ENCODE assay signal across 12 cellular contexts in the genomic region with DNA sequence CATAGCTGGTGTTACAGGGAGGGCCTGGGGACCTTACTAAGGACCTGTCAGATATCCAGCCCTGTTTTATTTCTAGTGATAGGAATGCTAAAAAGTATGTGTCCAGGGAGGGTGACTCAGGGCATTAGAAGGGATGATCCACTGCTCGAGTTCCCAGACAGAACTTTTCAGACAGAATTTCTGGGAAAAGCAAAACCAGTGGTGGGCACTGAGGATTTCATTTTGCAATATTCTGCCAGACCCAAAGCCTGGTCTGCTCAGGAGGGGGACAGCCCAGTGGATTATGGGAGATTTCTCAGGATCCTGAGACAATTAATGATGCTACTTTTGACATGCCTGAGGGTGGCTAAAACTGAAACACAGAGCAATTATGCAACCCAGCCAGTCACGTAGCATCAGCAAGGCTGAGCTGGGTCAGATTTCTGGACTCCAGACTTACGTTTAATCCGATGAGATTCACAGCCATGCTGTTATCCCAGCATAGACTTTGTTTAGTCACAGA. TPM values are rescaled to one million over a fixed set of nuclear protein-coding genes. Genes with fewer than 3 reads are reported as not detected.
DNase-seq lines count a peak whose midpoint lies in the region; ATAC-seq and TF ChIP-seq lines count a peak whose summit lies in the region.
"Had no signal": no experiment of that assay in that cellular context is flagged by ENCODE, and none has a peak within 500 bp of the region (broad histone marks: within the 10 kb centered on the region; RNA-seq: fewer than 3 reads in every experiment).

No MANE protein-coding gene starts in this region.

- H3K4me1 Mint-ChIP-seq in naive thymus-derived CD4-positive, alpha-beta T cell = peaks cover 0 to 5% (median 0%) of the 10 kb centered on the region in 7 donors

- H3K4me3 Mint-ChIP-seq in naive thymus-derived CD4-positive, alpha-beta T cell = no peak overlapping the region
- H3K4me3 Mint-ChIP-seq: GM23338 had no signal

- ATAC-seq in left cardiac atrium (peak; percentile 29 to 61), HG03469 (IDR thresholded peaks at IDR 0.05; ENCODE audit: unreplicated experiment) (no peak)
- no peak for ATAC-seq in naive thymus-derived CD4-positive, alpha-beta T cell
- ATAC-seq in activated naive CD4-positive, alpha-beta T cell treated with anti-CD3 and anti-CD28 coated beads, Interleukin-2, amount 50 U/mL, for 72 hours = no peak
- ATAC-seq: GM23338 had no signal

- no peaks in the 10 kb centered on the region for H3K36me3 Mint-ChIP-seq in naive thymus-derived CD4-positive, alpha-beta T cell
- no peaks in the 10 kb centered on the region for H3K36me3 Mint-ChIP-seq in activated naive CD4-positive, alpha-beta T cell treated with anti-CD3 and anti-CD28 coated beads, Interleukin-2, amount 50 U/mL, for 72 hours

- TF ChIP-seq CTCF in lower leg skin (IDR thresholded peaks at IDR 0.05) = no peak

- H3K27me3 ChIP-seq in skeletal muscle satellite cell (ENCODE audit: control insufficient read depth, insufficient read depth, low read length) = no peaks in the 10 kb centered on the region
- no peaks in the 10 kb centered on the region for H3K27me3 ChIP-seq in naive thymus-derived CD4-positive, alpha-beta T cell (ENCODE audit: control insufficient read depth in 2 of 2, insufficient read depth in 2 of 2, low read length in 2 of 2)

- H3K27ac Mint-ChIP-seq in naive thymus-derived CD4-positive, alpha-beta T cell = no peak overlapping the region
- no peak overlapping the region for H3K27ac Mint-ChIP-seq in activated naive CD4-positive, alpha-beta T cell treated with anti-CD3 and anti-CD28 coated beads, Interleukin-2, amount 50 U/mL, for 72 hours
- H3K27ac Mint-ChIP-seq: GM23338 had no signal

- no peaks in the 10 kb centered on the region for H3K36me3 ChIP-seq in skeletal muscle satellite cell (ENCODE audit: insufficient read depth, low read length)
- H3K36me3 ChIP-seq in naive thymus-derived CD4-positive, alpha-beta T cell (ENCODE audit: control insufficient read depth in 2 of 3, insufficient read depth in 3 of 3, low read length in 3 of 3) = no peaks in the 10 kb centered on the region

- peak overlapping the region; percentile 63 for H3K4me2 ChIP-seq in skeletal muscle satellite cell (ENCODE audit: low read length)
- H3K4me2 ChIP-seq: GM23338 had no signal

- POLR2A ChIA-PET in naive thymus-derived CD4-positive, alpha-beta T cell (lab: Charles Lee) = no interaction called here

- intact Hi-C loops in left cardiac atrium (cut with DNase I) = no loop called here
- intact Hi-C loops in naive thymus-derived CD4-positive, alpha-beta T cell (cut with micrococcal nuclease) = no loop called here
- intact Hi-C loops in lower leg skin (cut with DNase I; ENCODE audit: low total_unique reads) = no loop called here

- H3K27ac ChIP-seq in naive thymus-derived CD4-positive, alpha-beta T cell (ENCODE audit: low read depth, low read length) = no peak overlapping the region

- CTCF ChIA-PET in naive thymus-derived CD4-positive, alpha-beta T cell (lab: Charles Lee) = no interaction called here

- peaks cover 0 to 1% (median 0%) of the 10 kb centered on the region in 11 donors for H3K9me3 Mint-ChIP-seq in naive thymus-derived CD4-positive, alpha-beta T cell
- peaks cover 0 to 3% of the 10 kb centered on the region in 2 donors for H3K9me3 Mint-ChIP-seq in activated naive CD4-positive, alpha-beta T cell treated with anti-CD3 and anti-CD28 coated beads, Interleukin-2, amount 50 U/mL, for 72 hours
- H3K9me3 Mint-ChIP-seq: GM23338 had no signal

- 48 to 59% methylated on average over 4 of the region's 4 CpGs for WGBS in lower leg skin, 2 donors

- peak; percentile 45 for DNase-seq in H4 (ENCODE audit: low spot score)
- peak; percentile 65 for DNase-seq in amniotic stem cell (lab: John Stamatoyannopoulos, UW)
- DNase-seq in left cardiac atrium = peak; percentile 36
- DNase-seq in naive thymus-derived CD4-positive, alpha-beta T cell = no peak
- no peak for DNase-seq in activated naive CD4-positive, alpha-beta T cell treated with anti-CD3 and anti-CD28 coated beads, Interleukin-2, amount 50 U/mL, for 72 hours (ENCODE audit: low spot score in 2 of 2)
- no peak for DNase-seq in lower leg skin (ENCODE audit: low spot score in 2 of 2)
- DNase-seq: NCI-H146, occipital lobe had no signal

- H3K9ac ChIP-seq in skeletal muscle satellite cell (ENCODE audit: low read depth, low read length) = peak overlapping the region; percentile 68

- H3K4me3 ChIP-seq in skeletal muscle satellite cell (ENCODE audit: low read length) = peak overlapping the region; percentile 23
- no peak overlapping the region for H3K4me3 ChIP-seq in naive thymus-derived CD4-positive, alpha-beta T cell (ENCODE audit: low read length)
- no peak overlapping the region for H3K4me3 ChIP-seq in lower leg skin (ENCODE audit: low read depth, poor library complexity, severe bottlenecking)
- H3K4me3 ChIP-seq: GM23338 had no signal

- H3K4me1 ChIP-seq in skeletal muscle satellite cell (ENCODE audit: control insufficient read depth, insufficient read depth, low read length) = peaks cover 48% of the 10 kb centered on the region
- H3K4me1 ChIP-seq in naive thymus-derived CD4-positive, alpha-beta T cell (ENCODE audit: control insufficient read depth in 2 of 2, insufficient read depth in 2 of 2, low read length in 2 of 2) = no peaks in the 10 kb centered on the region

- H3K9me3 ChIP-seq in skeletal muscle satellite cell (replicated peaks; ENCODE audit: low read length) = no peaks in the 10 kb centered on the region
- H3K9me3 ChIP-seq in naive thymus-derived CD4-positive, alpha-beta T cell (ENCODE audit: control insufficient read depth in 2 of 3, low read length in 3 of 3) = no peaks in the 10 kb centered on the region

- TF ChIP-seq POLR2A in lower leg skin (IDR thresholded peaks at IDR 0.05) = no peak

- peaks cover 0 to 18% (median 6%) of the 10 kb centered on the region in 5 donors for H3K27me3 Mint-ChIP-seq in naive thymus-derived CD4-positive, alpha-beta T cell

RNA-seq across cellular contexts. Expression of a gene that starts 4.7 kb away (rescaled TPM):
- 2.4 and 2.8 TPM in 2 replicates for total RNA-seq in H4 (2014; rRNA removed; shearing (Covaris generic))
- total RNA-seq in left cardiac atrium (1 to 10 TPM; 4.5 to 5.1 TPM), lower leg skin (1 to 10 TPM in 3 of 4 donors, under 1 TPM in 1; 0.95 to 4.1 (median 1.7) TPM)
- total RNA-seq in skeletal muscle satellite cell (2012; rRNA removed) = 2.6 and 3.8 TPM in 2 replicates
- total RNA-seq in naive thymus-derived CD4-positive, alpha-beta T cell = not detected
- polyA plus RNA-seq in naive thymus-derived CD4-positive, alpha-beta T cell = not detected
- total RNA-seq in activated naive CD4-positive, alpha-beta T cell treated with anti-CD3 and anti-CD28 coated beads, Interleukin-2, amount 50 U/mL, for 72 hours = not detected
- total RNA-seq: activated CD8-positive, alpha-beta memory T cell treated with anti-CD3 and anti-CD28 coated beads for 36 hours; GM23338 had no signal
- polyA plus RNA-seq: GM23338 had no signal

Comparison
In these comparisons a context has a peak if more than half of its experiments do, and no peak if none do; other contexts are left out.
1. DNase-seq: peak in H4 (single experiment), amniotic stem cell (single experiment) and left cardiac atrium (single experiment); none in naive thymus-derived CD4-positive, alpha-beta T cell (0 of 9), activated naive CD4-positive, alpha-beta T cell treated with anti-CD3 and anti-CD28 coated beads, Interleukin-2, amount 50 U/mL, for 72 hours (0 of 2) and lower leg skin (0 of 2).
2. ATAC-seq: peak in left cardiac atrium (2 of 2); none in HG03469 (single experiment), naive thymus-derived CD4-positive, alpha-beta T cell (single experiment) and activated naive CD4-positive, alpha-beta T cell treated with anti-CD3 and anti-CD28 coated beads, Interleukin-2, amount 50 U/mL, for 72 hours (0 of 2).